19 cellular contexts compared by ENCODE assay signal in genomic region chr22:17537155-17537554, GRCh38. TPM values are rescaled to one million over a fixed set of nuclear protein-coding genes. Genes with fewer than 3 reads are reported as not detected.
DNase-seq lines count a peak whose midpoint lies in the region; ATAC-seq and TF ChIP-seq lines count a peak whose summit lies in the region.
"Had no signal": no experiment of that assay in that cellular context is flagged by ENCODE, and none has a peak within 500 bp of the region (broad histone marks: within the 10 kb centered on the region; RNA-seq: fewer than 3 reads in every experiment).

No MANE protein-coding gene starts in this region.

- H3F3A ChIP-seq in smooth muscle cell (ENCODE audit: low read depth) = no peaks in the 10 kb centered on the region

- ATAC-seq in left cardiac atrium = no peak
- ATAC-seq in mucosa of descending colon = peak; percentile 36
- no peak for ATAC-seq in HG03460 (IDR thresholded peaks at IDR 0.05; ENCODE audit: unreplicated experiment)
- ATAC-seq: GM12878 had no signal

- no peak overlapping the region for H2AFZ ChIP-seq in smooth muscle cell (ENCODE audit: low read depth)

- H3K9ac ChIP-seq in endodermal cell (ENCODE audit: extremely low read depth, low read length, poor library complexity, severe bottlenecking) (no peak overlapping the region), smooth muscle cell (ENCODE audit: low read depth) (no peak overlapping the region)
- H3K9ac ChIP-seq: BLaER1 treated with 17β-estradiol and CSF1 and Interleukin-3, amounts not matched to agents 10 nM and 100 nM had no signal

- H3K4me1 ChIP-seq in cardiac muscle cell (ENCODE audit: low read depth) (no peaks in the 10 kb centered on the region), endodermal cell (ENCODE audit: control insufficient read depth, insufficient read depth, low read length) (no peaks in the 10 kb centered on the region), mucosa of descending colon (ENCODE audit: low read depth) (no peaks in the 10 kb centered on the region), smooth muscle cell (ENCODE audit: low read depth) (no peaks in the 10 kb centered on the region)
- H3K4me1 ChIP-seq: BLaER1 treated with 17β-estradiol and CSF1 and Interleukin-3, amounts not matched to agents 10 nM and 100 nM; SJSA1 had no signal

- no peaks in the 10 kb centered on the region for H4K20me1 ChIP-seq in smooth muscle cell (ENCODE audit: low read depth)
- H4K20me1 ChIP-seq: BLaER1 treated with 17β-estradiol and CSF1 and Interleukin-3, amounts not matched to agents 10 nM and 100 nM had no signal

- H3K4me1 Mint-ChIP-seq in endodermal cell = no peaks in the 10 kb centered on the region

- no peaks in the 10 kb centered on the region for H3K9me3 Mint-ChIP-seq in endodermal cell

- peaks cover 60% of the 10 kb centered on the region for H3K36me3 Mint-ChIP-seq in endodermal cell (ENCODE audit: low read depth)

- intact Hi-C loops in left cardiac atrium (cut with DNase I) (no loop called here), mucosa of descending colon (cut with DNase I, micrococcal nuclease) (no loop called here)

- H3K79me2 ChIP-seq in smooth muscle cell (ENCODE audit: low read depth) = no peaks in the 10 kb centered on the region

- DNase-seq in cardiac muscle cell (ENCODE audit: low read depth in 1 of 2, low spot score in 1 of 2) = no peak
- no peak for DNase-seq in left cardiac atrium
- DNase-seq in endodermal cell = no peak
- DNase-seq in mucosa of descending colon = no peak
- DNase-seq in NCI-H345 treated with DMSO at 0.1 percent for 48 hours (lab: John Stamatoyannopoulos, UW; ENCODE audit: unreplicated experiment) = no peak
- no peak for DNase-seq in smooth muscle cell (lab: John Stamatoyannopoulos, UW; ENCODE audit: unreplicated experiment)
- no peak for DNase-seq in NCI-H446 (lab: John Stamatoyannopoulos, UW)
- DNase-seq: 8988T, DMS79 treated with DMSO at 0.1 percent for 48 hours, MV-4-11, NCI-H1417 treated with DMSO at 0.1 percent for 48 hours, NCI-H2029, NCI-H2171, NCI-H774 had no signal

- peaks cover 42% of the 10 kb centered on the region for H3K36me3 ChIP-seq in cardiac muscle cell
- peaks cover 68% of the 10 kb centered on the region for H3K36me3 ChIP-seq in endodermal cell (ENCODE audit: control insufficient read depth, insufficient read depth, low read length)
- H3K36me3 ChIP-seq in mucosa of descending colon (ENCODE audit: low read depth) = no peaks in the 10 kb centered on the region
- no peaks in the 10 kb centered on the region for H3K36me3 ChIP-seq in smooth muscle cell (ENCODE audit: low read depth)
- H3K36me3 ChIP-seq: SJSA1 had no signal

- H3K9me3 ChIP-seq in cardiac muscle cell (ENCODE audit: low read depth) (no peaks in the 10 kb centered on the region), endodermal cell (ENCODE audit: control insufficient read depth, low read length) (no peaks in the 10 kb centered on the region), mucosa of descending colon (no peaks in the 10 kb centered on the region), smooth muscle cell (replicated peaks; ENCODE audit: low read depth) (no peaks in the 10 kb centered on the region)
- H3K9me3 ChIP-seq: BLaER1 treated with 17β-estradiol and CSF1 and Interleukin-3, amounts not matched to agents 10 nM and 100 nM; SJSA1 had no signal

- H3K4me2 ChIP-seq in smooth muscle cell = no peak overlapping the region
- H3K4me2 ChIP-seq: BLaER1 treated with 17β-estradiol and CSF1 and Interleukin-3, amounts not matched to agents 10 nM and 100 nM had no signal

- no peak overlapping the region for H3K4me3 ChIP-seq in cardiac muscle cell
- no peak overlapping the region for H3K4me3 ChIP-seq in endodermal cell (ENCODE audit: low read length)
- H3K4me3 ChIP-seq in mucosa of descending colon = no peak overlapping the region
- H3K4me3 ChIP-seq in smooth muscle cell = no peak overlapping the region
- H3K4me3 ChIP-seq: BLaER1 treated with 17β-estradiol and CSF1 and Interleukin-3, amounts not matched to agents 10 nM and 100 nM; GM12878; SJSA1 had no signal

- H3K27ac Mint-ChIP-seq in endodermal cell = peak overlapping the region; percentile 65

- H3K27me3 Mint-ChIP-seq in endodermal cell (ENCODE audit: insufficient read depth) = no peaks in the 10 kb centered on the region

- peak overlapping the region; percentile 28 for H3K27ac ChIP-seq in cardiac muscle cell
- peak overlapping the region; percentile 48 for H3K27ac ChIP-seq in endodermal cell (ENCODE audit: low read depth, low read length)
- H3K27ac ChIP-seq in smooth muscle cell (ENCODE audit: low read depth) = no peak overlapping the region
- H3K27ac ChIP-seq: BLaER1 treated with 17β-estradiol and CSF1 and Interleukin-3, amounts not matched to agents 10 nM and 100 nM; HL-60; SJSA1 had no signal

- H3K27me3 ChIP-seq in cardiac muscle cell = no peaks in the 10 kb centered on the region
- no peaks in the 10 kb centered on the region for H3K27me3 ChIP-seq in endodermal cell (ENCODE audit: control insufficient read depth, insufficient read depth, low read length, poor library complexity, severe bottlenecking)
- no peaks in the 10 kb centered on the region for H3K27me3 ChIP-seq in smooth muscle cell (ENCODE audit: low read depth)
- H3K27me3 ChIP-seq: BLaER1 treated with 17β-estradiol and CSF1 and Interleukin-3, amounts not matched to agents 10 nM and 100 nM; SJSA1 had no signal

- TF ChIP-seq CTCF in cardiac muscle cell (IDR thresholded peaks at IDR 0.05; ENCODE audit: low read depth, low read length) (no peak), endodermal cell (conservative IDR thresholded peaks at IDR 0.05) (no peak), mucosa of descending colon (IDR thresholded peaks at IDR 0.05) (no peak), smooth muscle cell (IDR thresholded peaks at IDR 0.05; ENCODE audit: borderline replicate concordance, insufficient read depth, poor library complexity, severe bottlenecking) (no peak)

- 92 to 100% methylated on average over 2 of the region's 2 CpGs for WGBS in endodermal cell (ENCODE audit: insufficient coverage in 1 of 2, insufficient read length in 1 of 2), 2 experiments
- WGBS in smooth muscle cell (ENCODE audit: low lambda C conversion rate) = 100% methylated on average over 2 of the region's 2 CpGs

- H3K4me3 Mint-ChIP-seq in endodermal cell = no peak overlapping the region

RNA-seq across cellular contexts. Expression of gene SLC25A18, which starts 26.1 kb away (rescaled TPM):
- 0.14 and 0.60 TPM in 2 replicates for total RNA-seq in cardiac muscle cell
- polyA plus RNA-seq in cardiac muscle cell = 0.27 and 0.59 TPM in 2 replicates
- 1 to 10 TPM; 1.6 to 3.6 TPM for total RNA-seq in left cardiac atrium
- 10 to 100 TPM in 1 of 2 donors, 1 to 10 TPM in 1; 6.9 to 14.3 TPM for total RNA-seq in endodermal cell
- 0.71 TPM for polyA plus RNA-seq in endodermal cell (2013, experiment 1 of 2)
- polyA plus RNA-seq in endodermal cell (2013, experiment 2 of 2) = 0.54 TPM
- total RNA-seq in mucosa of descending colon = 1 to 10 TPM in 1 of 3 donors, under 1 TPM in 1, not detected in 1; 0.31 to 2.0 TPM
- total RNA-seq in smooth muscle cell = 0.22 and 0.31 TPM in 2 replicates
- polyA plus RNA-seq in smooth muscle cell = 0.06 and 0.53 TPM in 2 replicates
- total RNA-seq: GM12878, SJSA1 had no signal
